18 cellular contexts compared by ENCODE assay signal in the genomic region with DNA sequence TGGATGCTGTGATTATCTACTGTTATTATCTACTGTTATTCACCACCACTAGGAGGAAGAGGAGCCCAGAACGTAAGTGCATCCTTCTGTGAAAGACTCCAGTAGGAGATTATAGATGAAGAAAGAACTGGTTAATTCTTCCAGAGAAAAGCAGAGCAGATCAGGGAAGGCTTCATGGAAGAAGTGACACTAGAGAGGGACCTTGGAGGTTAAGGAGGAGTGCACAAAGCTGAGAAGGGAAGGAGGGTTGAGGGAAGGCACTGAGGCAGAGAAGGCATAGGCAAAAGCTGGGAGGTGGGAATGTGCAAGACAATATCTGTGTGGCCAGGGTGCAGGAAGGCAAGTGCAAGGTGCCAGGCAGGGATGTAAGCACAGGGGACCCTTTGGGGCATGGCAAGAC. TPM values are rescaled to one million over a fixed set of nuclear protein-coding genes. Genes with fewer than 3 reads are reported as not detected.
A peak's percentile ranks its signal among the peaks of the same experiment; 100 is the strongest.
DNase-seq lines count a peak whose midpoint lies in the region; ATAC-seq, FAIRE-seq and TF ChIP-seq lines count a peak whose summit lies in the region.
"Had no signal": no experiment of that assay in that cellular context is flagged by ENCODE, and none has a peak within 500 bp of the region (broad histone marks: within the 10 kb centered on the region; RNA-seq: fewer than 3 reads in every experiment).

No MANE protein-coding gene starts in this region.

- no peaks in the 10 kb centered on the region for H3K9me3 Mint-ChIP-seq in H9
- no peaks in the 10 kb centered on the region for H3K9me3 Mint-ChIP-seq in stimulated activated naive CD8-positive, alpha-beta T cell treated with anti-CD3 and anti-CD28 coated beads, Interleukin-15, amount 100 ng/mL, for 72 hours
- no peaks in the 10 kb centered on the region for H3K9me3 Mint-ChIP-seq in T-helper 2 cell treated with Interferon-gamma antibody and Interleukin-4, amounts not matched to agents 5 μg/mL and 100 μg/mL, for 36 hours
- H3K9me3 Mint-ChIP-seq: CD14-positive monocyte; CD8-positive, alpha-beta T cell; HFFc6 had no signal

- no peak overlapping the region for H3K9ac ChIP-seq in H9 (ENCODE audit: extremely low read depth, insufficient read length, low read length)
- H3K9ac ChIP-seq in K562 (ENCODE audit: insufficient read depth in 1 of 2, low read depth in 2 of 2, low read length in 2 of 2): no peak overlapping the region
- no peak overlapping the region for H3K9ac ChIP-seq in mesendoderm (ENCODE audit: low read length)

- no peak overlapping the region for H3K4ac ChIP-seq in H9 (ENCODE audit: low read depth, low read length)
- H3K4ac ChIP-seq in mesendoderm (ENCODE audit: low read depth, low read length): no peak overlapping the region

- H3K79me2 ChIP-seq in H9 (ENCODE audit: insufficient read depth, low read length) (no peaks in the 10 kb centered on the region), K562 (ENCODE audit: control insufficient read depth, insufficient read depth, low read length) (no peaks in the 10 kb centered on the region), mesendoderm (ENCODE audit: control insufficient read depth, insufficient read depth, low read length) (no peaks in the 10 kb centered on the region)

- H3K4me1 ChIP-seq in H9 (ENCODE audit: insufficient read depth, low read length) (0 out of 2 replicates have a peak, but pooled peaks cover 4% of the 10 kb centered on the region), K562 (replicated peaks in 1 of 2; ENCODE audit: control insufficient read depth in 2 of 2, insufficient read depth in 2 of 2, low read length in 2 of 2) (peaks cover 3 to 11% of the 10 kb centered on the region in 2 experiments; a peak in 3 of 5 replicates), mesendoderm (ENCODE audit: control insufficient read depth, low read depth, low read length) (no peaks in the 10 kb centered on the region)
- H3K4me1 ChIP-seq: Caco-2 had no signal

- no peak overlapping the region for H4K5ac ChIP-seq in H9 (ENCODE audit: insufficient read length, low read depth, low read length)
- no peak overlapping the region for H4K5ac ChIP-seq in mesendoderm (ENCODE audit: low read length)

- H3K27ac ChIP-seq in H9 (ENCODE audit: insufficient read length, low read depth, low read length): no peak overlapping the region
- H3K27ac ChIP-seq in K562 (ENCODE audit: extremely low read depth, low read depth, low read length): no peak overlapping the region
- H3K27ac ChIP-seq in mesendoderm (ENCODE audit: low read depth, low read length): no peak overlapping the region

- no peak for TF ChIP-seq RAD21 in K562 (CRISPR knock-in tag; conservative IDR thresholded peaks at IDR 0.05 in 1 of 2, IDR thresholded peaks at IDR 0.05 in 1 of 2)

- H2BK12ac ChIP-seq in H9 (ENCODE audit: insufficient read length, low read depth, low read length): no peak overlapping the region

- BruUV-seq in K562 (replicated peaks; lab: Mats Ljungman, UMichigan): no TSS peak

- H3K18ac ChIP-seq in H9 (ENCODE audit: insufficient read length, low read depth, low read length): no peak overlapping the region
- H3K18ac ChIP-seq in mesendoderm (ENCODE audit: low read length): no peak overlapping the region

- H2BK20ac ChIP-seq in H9 (ENCODE audit: low read depth, low read length, poor library complexity, severe bottlenecking): no peak overlapping the region

- H4K20me1 ChIP-seq in H9 (ENCODE audit: control insufficient read depth, insufficient read depth, insufficient read length) (no peaks in the 10 kb centered on the region), K562 (replicated peaks; ENCODE audit: control insufficient read depth, insufficient read depth, low read length) (no peaks in the 10 kb centered on the region)

- H3K4me1 Mint-ChIP-seq in H9: peaks cover 24 to 34% of the 10 kb centered on the region in 2 experiments
- H3K4me1 Mint-ChIP-seq in stimulated activated naive CD8-positive, alpha-beta T cell treated with anti-CD3 and anti-CD28 coated beads, Interleukin-15, amount 100 ng/mL, for 72 hours: peaks cover 26% of the 10 kb centered on the region
- H3K4me1 Mint-ChIP-seq in T-helper 2 cell treated with Interferon-gamma antibody and Interleukin-4, amounts not matched to agents 5 μg/mL and 100 μg/mL, for 36 hours (ENCODE audit: low read depth): peaks cover 6% of the 10 kb centered on the region

- DNase-seq in H9 (no peak), K562 (ENCODE audit: extremely low read depth in 1 of 4, low spot score in 3 of 4) (no peak), mesendoderm (no peak), COLO668 (lab: John Stamatoyannopoulos, UW; ENCODE audit: unreplicated experiment) (no peak), HUDEP-2 (lab: John Stamatoyannopoulos, UW; ENCODE audit: unreplicated experiment in 76 of 76) (no peak)
- DNase-seq in stimulated activated naive CD8-positive, alpha-beta T cell treated with anti-CD3 and anti-CD28 coated beads, Interleukin-15, amount 100 ng/mL, for 72 hours: no peak
- DNase-seq in T-helper 2 cell treated with Interferon-gamma antibody and Interleukin-4, amounts not matched to agents 5 μg/mL and 100 μg/mL, for 36 hours (ENCODE audit: low spot score): no peak
- DNase-seq: BE2C; Caco-2; CD8-positive, alpha-beta T cell; H7; HFFc6 had no signal

- H2BK120ac ChIP-seq in H9 (ENCODE audit: low read depth, low read length, poor library complexity, severe bottlenecking) (no peak overlapping the region), mesendoderm (ENCODE audit: low read depth, low read length) (no peak overlapping the region)

- no peaks in the 10 kb centered on the region for H3K36me3 ChIP-seq in K562 (ENCODE audit: control insufficient read depth, insufficient read depth, low read length)
- H3K36me3 ChIP-seq in mesendoderm (ENCODE audit: control insufficient read depth, insufficient read depth, low read length): no peaks in the 10 kb centered on the region
- H3K36me3 ChIP-seq: BE2C had no signal

- H2AK5ac ChIP-seq in H9 (ENCODE audit: insufficient read length, low read length): no peak overlapping the region
- no peak overlapping the region for H2AK5ac ChIP-seq in mesendoderm (ENCODE audit: low read length)

- no peak for ATAC-seq in K562
- no peak for ATAC-seq in stimulated activated naive CD8-positive, alpha-beta T cell treated with anti-CD3 and anti-CD28 coated beads, Interleukin-15, amount 100 ng/mL, for 72 hours
- ATAC-seq: CD8-positive, alpha-beta T cell; HepG2 had no signal

- no peaks in the 10 kb centered on the region for H3K36me3 Mint-ChIP-seq in H9 (ENCODE audit: insufficient read depth in 1 of 3, low read depth in 3 of 3)
- no peaks in the 10 kb centered on the region for H3K36me3 Mint-ChIP-seq in T-helper 2 cell treated with Interferon-gamma antibody and Interleukin-4, amounts not matched to agents 5 μg/mL and 100 μg/mL, for 36 hours (ENCODE audit: low read depth)
- H3K36me3 Mint-ChIP-seq: CD14-positive monocyte; CD8-positive, alpha-beta T cell had no signal

- H3K27ac Mint-ChIP-seq in H9: no peak overlapping the region
- no peak overlapping the region for H3K27ac Mint-ChIP-seq in stimulated activated naive CD8-positive, alpha-beta T cell treated with anti-CD3 and anti-CD28 coated beads, Interleukin-15, amount 100 ng/mL, for 72 hours
- no peak overlapping the region for H3K27ac Mint-ChIP-seq in T-helper 2 cell treated with Interferon-gamma antibody and Interleukin-4, amounts not matched to agents 5 μg/mL and 100 μg/mL, for 36 hours
- H3K27ac Mint-ChIP-seq: CD14-positive monocyte; CD8-positive, alpha-beta T cell; HFFc6 had no signal

- H3K4me3 Mint-ChIP-seq in H9: no peak overlapping the region
- no peak overlapping the region for H3K4me3 Mint-ChIP-seq in stimulated activated naive CD8-positive, alpha-beta T cell treated with anti-CD3 and anti-CD28 coated beads, Interleukin-15, amount 100 ng/mL, for 72 hours
- H3K4me3 Mint-ChIP-seq in T-helper 2 cell treated with Interferon-gamma antibody and Interleukin-4, amounts not matched to agents 5 μg/mL and 100 μg/mL, for 36 hours: no peak overlapping the region
- H3K4me3 Mint-ChIP-seq: CD14-positive monocyte; CD8-positive, alpha-beta T cell; HFFc6 had no signal

- intact Hi-C loops in K562 (cut with micrococcal nuclease): no loop called here

- H3K9me3 ChIP-seq in H9 (ENCODE audit: control insufficient read depth, low read depth, low read length) (no peaks in the 10 kb centered on the region), K562 (replicated peaks; ENCODE audit: control insufficient read depth, insufficient read depth, low read depth, low read length) (no peaks in the 10 kb centered on the region)
- H3K9me3 ChIP-seq: BE2C, Caco-2 had no signal

- TF ChIP-seq CTCF in H9 (conservative IDR thresholded peaks at IDR 0.05) (peak; percentile 34; the same call in 2 of the 3 replicates), K562 (IDR thresholded peaks at IDR 0.05 in 2 of 3, conservative IDR thresholded peaks at IDR 0.05 in 1 of 3; ENCODE audit: insufficient read depth in 2 of 3, low read depth in 1 of 3, low read length in 3 of 3) (0 out of 6 replicates have a peak, but pooled peaks of 1 of the 3 experiments have one; percentile 6)

- H2AFZ ChIP-seq in H9 (ENCODE audit: low read length) (no peak overlapping the region), K562 (ENCODE audit: low read depth, low read length) (no peak overlapping the region)

- H3K27me3 Mint-ChIP-seq in H9 (ENCODE audit: low read depth): peaks cover 6% of the 10 kb centered on the region
- no peaks in the 10 kb centered on the region for H3K27me3 Mint-ChIP-seq in stimulated activated naive CD8-positive, alpha-beta T cell treated with anti-CD3 and anti-CD28 coated beads, Interleukin-15, amount 100 ng/mL, for 72 hours
- peaks cover 11% of the 10 kb centered on the region for H3K27me3 Mint-ChIP-seq in T-helper 2 cell treated with Interferon-gamma antibody and Interleukin-4, amounts not matched to agents 5 μg/mL and 100 μg/mL, for 36 hours (ENCODE audit: low read depth)

- no peaks in the 10 kb centered on the region for H3K23me2 ChIP-seq in H9 (ENCODE audit: insufficient read length, low read depth, low read length, poor library complexity, severe bottlenecking)

- WGBS in H9 (ENCODE audit: extremely low coverage, insufficient read length, low lambda C conversion rate): no CpG with 5 or more reads among the region's 1 CpG
- WGBS in K562 (ENCODE audit: insufficient coverage, low coverage, missing lambda C conversion rate): 38% methylated on average over 1 of the region's 1 CpG
- no CpG with 5 or more reads among the region's 1 CpG for WGBS in mesendoderm (ENCODE audit: extremely low coverage, insufficient coverage, low lambda C conversion rate)

- H3K9me1 ChIP-seq in K562 (ENCODE audit: control insufficient read depth, insufficient read depth, low read length): no peaks in the 10 kb centered on the region

- H2BK5ac ChIP-seq in H9 (ENCODE audit: insufficient read length, low read length) (no peak overlapping the region), mesendoderm (ENCODE audit: low read length) (no peak overlapping the region)

- no peak overlapping the region for H3K4me2 ChIP-seq in H9 (ENCODE audit: insufficient read depth, insufficient read length, low read length)
- no peak overlapping the region for H3K4me2 ChIP-seq in K562 (ENCODE audit: insufficient read depth, low read length)
- no peak overlapping the region for H3K4me2 ChIP-seq in mesendoderm (ENCODE audit: low read length)

- no peak overlapping the region for H3K23ac ChIP-seq in H9 (ENCODE audit: insufficient read length, low read depth, low read length)
- no peak overlapping the region for H3K23ac ChIP-seq in mesendoderm (ENCODE audit: low read length)

- POLR2A ChIA-PET in K562 (lab: Yijun Ruan, JAX): no interaction called here

- H3K56ac ChIP-seq in H9 (ENCODE audit: insufficient read length, low read depth, low read length) (no peak overlapping the region), mesendoderm (ENCODE audit: low read length) (peak overlapping the region; percentile 31)

- in situ Hi-C loops in K562 (cut with MboI): no loop called here

- no peak overlapping the region for H3T11ph ChIP-seq in H9 (ENCODE audit: low read length)

- H2BK15ac ChIP-seq in H9 (ENCODE audit: low read depth, low read length) (no peak overlapping the region), mesendoderm (replicated peaks; ENCODE audit: low read depth) (no peak overlapping the region)

- H3K79me1 ChIP-seq in H9 (ENCODE audit: insufficient read depth, low read depth, low read length, poor library complexity, severe bottlenecking): no peaks in the 10 kb centered on the region
- H3K79me1 ChIP-seq in mesendoderm (ENCODE audit: low read length): no peaks in the 10 kb centered on the region

- TF ChIP-seq POLR2A in K562 (conservative IDR thresholded peaks at IDR 0.05): no peak

- H4K91ac ChIP-seq in H9 (ENCODE audit: insufficient read length, low read depth, low read length): no peak overlapping the region

- no peak overlapping the region for H3K14ac ChIP-seq in H9 (ENCODE audit: insufficient read depth, low read length)

- H3K27me3 ChIP-seq in H9 (ENCODE audit: insufficient read depth, low read length): no peaks in the 10 kb centered on the region
- H3K27me3 ChIP-seq in K562 (ENCODE audit: control insufficient read depth in 2 of 2, insufficient read depth in 2 of 2, low read length in 2 of 2): no peaks in the 10 kb centered on the region
- no peaks in the 10 kb centered on the region for H3K27me3 ChIP-seq in mesendoderm (ENCODE audit: insufficient read depth, low read length, poor library complexity)
- H3K27me3 ChIP-seq: BE2C had no signal

- no peak for TF ChIP-seq EP300 in K562 (IDR thresholded peaks at IDR 0.05; ENCODE audit: low read length)

- no peak for FAIRE-seq in K562 (lab: Jason Lieb, UNC)
- FAIRE-seq: A204.1, GM18507, HepG2 had no signal

- H3K4me3 ChIP-seq in K562: no peak overlapping the region
- no peak overlapping the region for H3K4me3 ChIP-seq in mesendoderm (ENCODE audit: low read length)

- H4K8ac ChIP-seq in H9 (replicated peaks; ENCODE audit: insufficient read length, low read depth, low read length): no peak overlapping the region
- H4K8ac ChIP-seq in mesendoderm (ENCODE audit: low read depth, low read length): no peak overlapping the region

- CTCF ChIA-PET in K562 (lab: Yijun Ruan, JAX; ENCODE audit: low intra/inter-chr PET ratio): no interaction called here

RNA-seq across cellular contexts. Expression of gene CRYBB1, which starts 13.5 kb away (rescaled TPM):
- total RNA-seq in H9 (2021) (4.3 and 5.4 TPM in 2 replicates), K562 (2014; rRNA removed) (0.29 and 0.45 TPM in 2 replicates), K562 (2014; rRNA removed; fragmentation: Illumina TruSeq; extraction: Trizol) (not detected in 2 replicates), K562 (2015; rRNA removed; fragmentation: Illumina TruSeq; extraction: Trizol) (not detected in 2 replicates), K562 (2021) (0.16 and 0.22 TPM in 2 replicates)
- total RNA-seq in K562 (2011; cell fraction: chromatin; rRNA removed; ENCODE audit: low replicate concordance): not detected in 2 replicates
- not detected in 2 replicates for total RNA-seq in K562 (2011; cell fraction: nucleolus; rRNA removed)
- not detected in 2 replicates for total RNA-seq in K562 (2011; cell fraction: nucleoplasm; rRNA removed)
- polyA plus RNA-seq in K562 (2011; rRNA removed) (0.12 and 0.17 TPM in 2 replicates), K562 (2014; fragmentation: Illumina TruSeq; extraction: Trizol) (0.26 and 0.33 TPM in 2 replicates), K562 (2014; fragmentation: Nextera tagmentation; extraction: Ambion mirVana) (under 1 TPM; 0.18 to 0.41 TPM), K562 (2014; rRNA removed) (0.38 and 0.42 TPM in 2 replicates)
- 0.53 and 1.1 TPM in 2 replicates for polyA plus RNA-seq in K562 (2011; cell fraction: cytosol; rRNA removed)
- polyA plus RNA-seq in K562 (2011; cell fraction: nucleus; rRNA removed): not detected in 2 replicates
- polyA plus RNA-seq in K562 (2012): 0.12 and 0.42 TPM in 2 replicates
- polyA minus RNA-seq in K562 (2011; rRNA and poly(A)+ RNA removed): not detected in 2 replicates
- not detected in 2 replicates for polyA minus RNA-seq in K562 (2011; cell fraction: cytosol; rRNA and poly(A)+ RNA removed)
- polyA minus RNA-seq in K562 (2011; cell fraction: nucleus; rRNA and poly(A)+ RNA removed): not detected in 2 replicates
- polyA plus RNA-seq in mesendoderm (2013, experiment 1 of 2): 7.3 TPM
- polyA plus RNA-seq in mesendoderm (2013, experiment 2 of 2): 7.5 TPM
- total RNA-seq: Caco-2; CD8-positive, alpha-beta T cell; HepG2; HFFc6; HT1080 had no signal
- polyA plus RNA-seq: AG04450, HepG2 had no signal

RNA-seq across cellular contexts. Expression of gene TPST2, which starts 14.4 kb away (rescaled TPM):
- total RNA-seq in H9 (2021) (50.1 and 52.2 TPM in 2 replicates), K562 (2014; rRNA removed) (73.7 and 94.7 TPM in 2 replicates), K562 (2014; rRNA removed; fragmentation: Illumina TruSeq; extraction: Trizol) (26.3 and 26.6 TPM in 2 replicates), K562 (2015; rRNA removed; fragmentation: Illumina TruSeq; extraction: Trizol) (34.7 and 38.8 TPM in 2 replicates), K562 (2021) (88.7 and 92.1 TPM in 2 replicates)
- total RNA-seq in K562 (2011; cell fraction: chromatin; rRNA removed; ENCODE audit: low replicate concordance): 183 and 357 TPM in 2 replicates
- 260 and 261 TPM in 2 replicates for total RNA-seq in K562 (2011; cell fraction: nucleolus; rRNA removed)
- 278 and 313 TPM in 2 replicates for total RNA-seq in K562 (2011; cell fraction: nucleoplasm; rRNA removed)
- polyA plus RNA-seq in K562 (2011; rRNA removed) (123 and 126 TPM in 2 replicates), K562 (2014; fragmentation: Illumina TruSeq; extraction: Trizol) (60.1 and 64.7 TPM in 2 replicates), K562 (2014; fragmentation: Nextera tagmentation; extraction: Ambion mirVana) (10 to 100 TPM; 14.2 to 18.2 TPM), K562 (2014; rRNA removed) (85.0 and 92.3 TPM in 2 replicates)
- polyA plus RNA-seq in K562 (2011; cell fraction: cytosol; rRNA removed): 164 and 307 TPM in 2 replicates
- 121 and 197 TPM in 2 replicates for polyA plus RNA-seq in K562 (2011; cell fraction: nucleus; rRNA removed)
- polyA plus RNA-seq in K562 (2012): 61.7 and 68.9 TPM in 2 replicates
- polyA minus RNA-seq in K562 (2011; rRNA and poly(A)+ RNA removed): 55.9 and 90.2 TPM in 2 replicates
- polyA minus RNA-seq in K562 (2011; cell fraction: cytosol; rRNA and poly(A)+ RNA removed): 71.9 and 98.8 TPM in 2 replicates
- 53.2 and 63.2 TPM in 2 replicates for polyA minus RNA-seq in K562 (2011; cell fraction: nucleus; rRNA and poly(A)+ RNA removed)
- polyA plus RNA-seq in mesendoderm (2013, experiment 1 of 2): 60.8 TPM
- polyA plus RNA-seq in mesendoderm (2013, experiment 2 of 2): 59.3 TPM

RNA-seq across cellular contexts. Expression of gene CRYBA4, which starts 17.4 kb away (rescaled TPM):
- total RNA-seq in H9 (2021): 0.37 and 0.52 TPM in 2 replicates
- total RNA-seq in K562 (2011; cell fraction: chromatin; rRNA removed; ENCODE audit: low replicate concordance): 0.56 TPM in 1 of 2 replicates, not detected in the other
- total RNA-seq in K562 (2011; cell fraction: nucleolus; rRNA removed): 0.67 TPM in 1 of 2 replicates, not detected in the other
- total RNA-seq in K562 (2011; cell fraction: nucleoplasm; rRNA removed): not detected in 2 replicates
- total RNA-seq in K562 (2014; rRNA removed): 0.73 and 1.6 TPM in 2 replicates
- 0.32 and 0.76 TPM in 2 replicates for total RNA-seq in K562 (2014; rRNA removed; fragmentation: Illumina TruSeq; extraction: Trizol)
- 0.34 and 0.69 TPM in 2 replicates for total RNA-seq in K562 (2015; rRNA removed; fragmentation: Illumina TruSeq; extraction: Trizol)
- total RNA-seq in K562 (2021): 3.3 and 3.9 TPM in 2 replicates
- polyA plus RNA-seq in K562 (2011; rRNA removed): 1.7 and 1.9 TPM in 2 replicates
- 0.47 and 1.5 TPM in 2 replicates for polyA plus RNA-seq in K562 (2011; cell fraction: cytosol; rRNA removed)
- 0.35 and 1.1 TPM in 2 replicates for polyA plus RNA-seq in K562 (2011; cell fraction: nucleus; rRNA removed)
- 1.7 and 2.1 TPM in 2 replicates for polyA plus RNA-seq in K562 (2012)
- polyA plus RNA-seq in K562 (2014; fragmentation: Illumina TruSeq; extraction: Trizol): 0.59 and 0.60 TPM in 2 replicates
- polyA plus RNA-seq in K562 (2014; fragmentation: Nextera tagmentation; extraction: Ambion mirVana): 1 to 10 TPM; 1.6 to 2.1 TPM
- 0.93 and 2.1 TPM in 2 replicates for polyA plus RNA-seq in K562 (2014; rRNA removed)
- not detected in 2 replicates for polyA minus RNA-seq in K562 (2011; rRNA and poly(A)+ RNA removed)
- not detected in 2 replicates for polyA minus RNA-seq in K562 (2011; cell fraction: cytosol; rRNA and poly(A)+ RNA removed)
- not detected in 2 replicates for polyA minus RNA-seq in K562 (2011; cell fraction: nucleus; rRNA and poly(A)+ RNA removed)
- 0.72 TPM for polyA plus RNA-seq in mesendoderm (2013, experiment 1 of 2)
- polyA plus RNA-seq in mesendoderm (2013, experiment 2 of 2): 0.60 TPM
- total RNA-seq: CD8-positive, alpha-beta T cell; H7; HepG2; HFFc6; HT1080 had no signal
- polyA plus RNA-seq: AG04450, CD14-positive monocyte, HepG2 had no signal

RNA-seq across cellular contexts. Expression of gene MIAT, which starts 53.0 kb away (rescaled TPM):
- total RNA-seq in H9 (2021) (77.0 and 85.6 TPM in 2 replicates), K562 (2014; rRNA removed) (0.24 and 0.32 TPM in 2 replicates), K562 (2014; rRNA removed; fragmentation: Illumina TruSeq; extraction: Trizol) (0.35 and 0.58 TPM in 2 replicates), K562 (2015; rRNA removed; fragmentation: Illumina TruSeq; extraction: Trizol) (0.30 and 0.58 TPM in 2 replicates), K562 (2021) (0.63 and 0.93 TPM in 2 replicates)
- total RNA-seq in K562 (2011; cell fraction: chromatin; rRNA removed; ENCODE audit: low replicate concordance): 3.3 and 4.4 TPM in 2 replicates
- 2.5 TPM in 2 replicates for total RNA-seq in K562 (2011; cell fraction: nucleolus; rRNA removed)
- total RNA-seq in K562 (2011; cell fraction: nucleoplasm; rRNA removed): 4.2 and 6.1 TPM in 2 replicates
- polyA plus RNA-seq in K562 (2011; rRNA removed) (0.55 and 0.63 TPM in 2 replicates), K562 (2014; fragmentation: Illumina TruSeq; extraction: Trizol) (0.19 and 0.39 TPM in 2 replicates), K562 (2014; fragmentation: Nextera tagmentation; extraction: Ambion mirVana) (under 1 TPM; 0.03 to 0.04 TPM), K562 (2014; rRNA removed) (0.34 and 0.61 TPM in 2 replicates)
- polyA plus RNA-seq in K562 (2011; cell fraction: cytosol; rRNA removed): 0.21 and 0.40 TPM in 2 replicates
- polyA plus RNA-seq in K562 (2011; cell fraction: nucleus; rRNA removed): 2.2 and 2.7 TPM in 2 replicates
- 0.68 and 0.78 TPM in 2 replicates for polyA plus RNA-seq in K562 (2012)
- polyA minus RNA-seq in K562 (2011; rRNA and poly(A)+ RNA removed): 0.95 and 1.1 TPM in 2 replicates
- not detected in 2 replicates for polyA minus RNA-seq in K562 (2011; cell fraction: cytosol; rRNA and poly(A)+ RNA removed)
- polyA minus RNA-seq in K562 (2011; cell fraction: nucleus; rRNA and poly(A)+ RNA removed): 1.6 TPM in 2 replicates
- 5.6 TPM for polyA plus RNA-seq in mesendoderm (2013, experiment 1 of 2)
- 5.2 TPM for polyA plus RNA-seq in mesendoderm (2013, experiment 2 of 2)
- polyA plus RNA-seq: HepG2 had no signal
